Comparison of ENCODE assay signal across 13 cellular contexts in the genomic region with DNA sequence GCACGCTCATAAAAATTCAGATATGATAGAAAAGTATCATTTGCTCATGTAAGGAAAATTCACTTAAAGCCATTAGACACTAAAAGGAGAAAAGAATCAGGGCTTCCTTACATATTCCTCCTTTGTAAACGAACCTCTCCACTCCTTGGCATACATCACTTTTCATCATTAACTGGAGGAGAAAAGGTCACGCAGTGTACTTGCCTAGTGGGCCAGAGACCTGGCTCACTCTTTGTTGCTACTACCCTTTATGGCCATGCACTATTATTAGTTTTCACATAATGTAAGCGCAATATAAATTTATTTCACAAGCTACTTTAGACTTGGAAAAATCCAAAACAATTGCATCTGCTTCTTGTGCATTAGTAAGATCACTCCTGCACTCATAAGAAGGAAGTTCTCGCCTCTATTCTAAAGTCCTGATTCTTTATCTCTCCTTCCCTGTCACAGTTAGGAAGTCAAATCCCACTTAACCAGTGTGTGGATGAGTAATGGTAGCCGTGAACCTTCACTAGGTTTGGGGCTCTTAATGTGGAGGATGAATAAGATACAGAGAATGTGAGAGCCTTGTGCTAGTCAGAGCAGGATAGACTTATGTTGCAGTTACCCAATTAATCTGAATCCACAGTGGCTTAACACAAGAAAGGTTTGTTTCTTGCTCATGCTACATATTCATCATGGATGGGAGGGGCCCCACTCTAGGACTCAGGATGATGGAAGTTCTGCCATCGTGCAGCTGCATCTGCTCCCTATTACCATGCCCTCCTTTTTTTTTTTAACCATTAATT.
DNase-seq lines count a peak whose midpoint lies in the region; ATAC-seq and TF ChIP-seq lines count a peak whose summit lies in the region.
"Had no signal": no experiment of that assay in that cellular context is flagged by ENCODE, and none has a peak within 500 bp of the region (broad histone marks: within the 10 kb centered on the region; RNA-seq: fewer than 3 reads in every experiment).

No MANE protein-coding gene starts in this region.

- H3K9me3 ChIP-seq in HCT116 (ENCODE audit: control insufficient read depth in 1 of 2, insufficient read depth in 1 of 2, low read depth in 1 of 2, low read length in 2 of 2) (no peaks in the 10 kb centered on the region), aorta (ENCODE audit: control insufficient read depth, low read length) (no peaks in the 10 kb centered on the region)

- RAD21 ChIA-PET in HCT116 (lab: Charles Lee; ENCODE audit: low non-redundant PET in 1 of 2, low total read pairs in 2 of 2, uncharacterized antibody in 2 of 2, unreplicated experiment in 2 of 2): no interaction called here

- 82 to 84% methylated on average over 7 of the region's 7 CpGs for WGBS in aorta, 2 donors

- POLR2A ChIA-PET in HCT116 (lab: Charles Lee): no interaction called here
- POLR2A ChIA-PET in GM10248 (lab: Yijun Ruan, JAX): no interaction called here

- in situ Hi-C loops in brain microvascular endothelial cell (cut with HindIII; ENCODE audit: low pct_ligation_motif_present, low sequenced_read_pairs): no loop called here

- no TSS peak for BruUV-seq in HCT116 (replicated peaks; lab: Mats Ljungman, UMichigan)

- H3K9ac ChIP-seq in HCT116 (ENCODE audit: low read length): no peak overlapping the region

- DNase-seq in AG09319 (ENCODE audit: extremely low read depth, low read depth) (peak; percentile 10), HCT116 (ENCODE audit: low read depth, low spot score) (peak; percentile 8), brain microvascular endothelial cell (peak; percentile 74), kidney tubule cell (ENCODE audit: low spot score) (peak; percentile 95), aorta (no peak), immature natural killer cell (no peak), GM10248 (ENCODE audit: extremely low spot score) (no peak)
- DNase-seq: DMS79; midbrain; NCI-H510A treated with DMSO at 0.1 percent for 48 hours; stimulated activated CD4-positive, alpha-beta T cell treated with anti-CD3 and anti-CD28 coated beads, Interleukin-12 subunit alpha, Interleukin-12 subunit beta, amount 100 ng/mL, for 4 hours had no signal

- H3K9me2 ChIP-seq in HCT116 (ENCODE audit: insufficient read depth): no peaks in the 10 kb centered on the region

- H4K20me1 ChIP-seq in HCT116 (ENCODE audit: insufficient read depth): no peaks in the 10 kb centered on the region

- intact Hi-C loops in HCT116 (cut with micrococcal nuclease): no loop called here
- intact Hi-C loops in aorta (cut with DNase I): no loop called here

- ATAC-seq in HCT116 (peak; percentile 44; the same call in 1 of the 2 replicates), GM18498 (IDR thresholded peaks at IDR 0.05; ENCODE audit: unreplicated experiment) (no peak), aorta (ENCODE audit: low FRiP score) (no peak)

- TF ChIP-seq CTCF in AG09319 (IDR thresholded peaks at IDR 0.05; ENCODE audit: low read depth, low read length): no peak
- no peak for TF ChIP-seq CTCF in HCT116 (IDR thresholded peaks at IDR 0.05 in 2 of 3, conservative IDR thresholded peaks at IDR 0.05 in 1 of 3; ENCODE audit: borderline replicate concordance in 1 of 3, insufficient read depth in 1 of 3, low read depth in 2 of 3, low read length in 2 of 3)
- TF ChIP-seq CTCF in brain microvascular endothelial cell (IDR thresholded peaks at IDR 0.05; ENCODE audit: low read depth, low read length, missing control alignments): no peak
- no peak for TF ChIP-seq CTCF in GM10248 (IDR thresholded peaks at IDR 0.05; ENCODE audit: control extremely low read depth, extremely low read depth, low read depth, missing control alignments)

- H3K27ac Mint-ChIP-seq in immature natural killer cell: no peak overlapping the region

- peaks cover 0 to under 1% (median 0%) of the 10 kb centered on the region in 3 donors for H3K27me3 Mint-ChIP-seq in immature natural killer cell (ENCODE audit: low read depth in 3 of 3)
- H3K27me3 Mint-ChIP-seq: brain had no signal

- peak overlapping the region; percentile 11 for H3K4me2 ChIP-seq in HCT116 (ENCODE audit: low read length)

- peak overlapping the region; percentile 13 for H2AFZ ChIP-seq in HCT116 (ENCODE audit: low read depth, low read length, poor library complexity, severe bottlenecking)

- H3K4me1 ChIP-seq in HCT116 (ENCODE audit: control insufficient read depth in 1 of 2, insufficient read depth in 2 of 2, low read length in 2 of 2) (peaks cover 0 to 16% of the 10 kb centered on the region in 2 experiments; a peak in 2 of 4 replicates), aorta (ENCODE audit: control insufficient read depth in 1 of 2, insufficient read depth in 2 of 2, low read length in 2 of 2) (no peaks in the 10 kb centered on the region)

- no peaks in the 10 kb centered on the region for H3K79me2 ChIP-seq in HCT116 (ENCODE audit: insufficient read depth, low read length)

- H3K27me3 ChIP-seq in HCT116 (ENCODE audit: insufficient read depth, low read length) (no peaks in the 10 kb centered on the region), brain microvascular endothelial cell (replicated peaks) (no peaks in the 10 kb centered on the region), aorta (ENCODE audit: control insufficient read depth in 1 of 2, insufficient read depth in 2 of 2, low read length in 1 of 2) (no peaks in the 10 kb centered on the region)

- no peaks in the 10 kb centered on the region for H3K36me3 Mint-ChIP-seq in immature natural killer cell
- H3K36me3 Mint-ChIP-seq: brain had no signal

- H3K36me3 ChIP-seq in HCT116 (ENCODE audit: control insufficient read depth in 1 of 2, insufficient read depth in 2 of 2, low read length in 2 of 2): no peaks in the 10 kb centered on the region
- H3K36me3 ChIP-seq in brain microvascular endothelial cell (replicated peaks): no peaks in the 10 kb centered on the region
- no peaks in the 10 kb centered on the region for H3K36me3 ChIP-seq in aorta (ENCODE audit: control insufficient read depth in 1 of 2, insufficient read depth in 2 of 2, low read length in 1 of 2)

- no peak overlapping the region for H3K4me3 Mint-ChIP-seq in immature natural killer cell
- H3K4me3 Mint-ChIP-seq: brain had no signal

- no peaks in the 10 kb centered on the region for H3K9me3 Mint-ChIP-seq in immature natural killer cell

- no peak for TF ChIP-seq POLR2A in HCT116 (IDR thresholded peaks at IDR 0.05; ENCODE audit: borderline replicate concordance, extremely low read depth, insufficient read depth, insufficient read length)

- TF ChIP-seq RAD21 in HCT116 (IDR thresholded peaks at IDR 0.05; ENCODE audit: low read depth): no peak

- no peak overlapping the region for H3K27ac ChIP-seq in HCT116 (ENCODE audit: low read depth, low read length)
- H3K27ac ChIP-seq in brain microvascular endothelial cell: no peak overlapping the region
- no peak overlapping the region for H3K27ac ChIP-seq in aorta (ENCODE audit: low read depth in 1 of 2, low read length in 2 of 2)

- H3K4me3 ChIP-seq in HCT116 (replicated peaks in 1 of 2; ENCODE audit: low read depth in 1 of 2, low read length in 2 of 2): no peak overlapping the region
- no peak overlapping the region for H3K4me3 ChIP-seq in brain microvascular endothelial cell (ENCODE audit: low read depth, low read length)
- H3K4me3 ChIP-seq in aorta (ENCODE audit: low read length in 2 of 2): no peak overlapping the region

- H3K4me1 Mint-ChIP-seq in immature natural killer cell: peaks cover 0 to 5% of the 10 kb centered on the region in 2 donors

- CTCF ChIA-PET in HCT116 (lab: Charles Lee) (interaction anchor here (1.4 kb wide), 1 partner anchor 87 kb away, joined by 3 read pairs; no protein-coding TSS in a partner anchor), GM10248 (lab: Yijun Ruan, JAX) (interaction anchor here (0.9 to 2.1 kb wide), 5 partner anchors 13 to 86 kb away, joined by 3 to 5 read pairs (median 4); no protein-coding TSS in a partner anchor)

TF ChIP-seq in HCT116, 20 proteins besides CTCF, POLR2A, EP300 and RAD21:
- TF ChIP-seq CBX3 (IDR thresholded peaks at IDR 0.05; ENCODE audit: low read depth): peak; percentile 31; the same call in 1 of the 2 replicates
- no peak for TF ChIP-seq CEBPB (IDR thresholded peaks at IDR 0.05; ENCODE audit: low read depth)

Comparison
In these comparisons a context has a peak if more than half of its experiments do, and no peak if none do; other contexts are left out.
1. DNase-seq: peak in AG09319 (single experiment), HCT116 (single experiment), brain microvascular endothelial cell (single experiment) and kidney tubule cell (single experiment); none in aorta (0 of 2), immature natural killer cell (0 of 3) and GM10248 (single experiment).